In the genomic region with DNA sequence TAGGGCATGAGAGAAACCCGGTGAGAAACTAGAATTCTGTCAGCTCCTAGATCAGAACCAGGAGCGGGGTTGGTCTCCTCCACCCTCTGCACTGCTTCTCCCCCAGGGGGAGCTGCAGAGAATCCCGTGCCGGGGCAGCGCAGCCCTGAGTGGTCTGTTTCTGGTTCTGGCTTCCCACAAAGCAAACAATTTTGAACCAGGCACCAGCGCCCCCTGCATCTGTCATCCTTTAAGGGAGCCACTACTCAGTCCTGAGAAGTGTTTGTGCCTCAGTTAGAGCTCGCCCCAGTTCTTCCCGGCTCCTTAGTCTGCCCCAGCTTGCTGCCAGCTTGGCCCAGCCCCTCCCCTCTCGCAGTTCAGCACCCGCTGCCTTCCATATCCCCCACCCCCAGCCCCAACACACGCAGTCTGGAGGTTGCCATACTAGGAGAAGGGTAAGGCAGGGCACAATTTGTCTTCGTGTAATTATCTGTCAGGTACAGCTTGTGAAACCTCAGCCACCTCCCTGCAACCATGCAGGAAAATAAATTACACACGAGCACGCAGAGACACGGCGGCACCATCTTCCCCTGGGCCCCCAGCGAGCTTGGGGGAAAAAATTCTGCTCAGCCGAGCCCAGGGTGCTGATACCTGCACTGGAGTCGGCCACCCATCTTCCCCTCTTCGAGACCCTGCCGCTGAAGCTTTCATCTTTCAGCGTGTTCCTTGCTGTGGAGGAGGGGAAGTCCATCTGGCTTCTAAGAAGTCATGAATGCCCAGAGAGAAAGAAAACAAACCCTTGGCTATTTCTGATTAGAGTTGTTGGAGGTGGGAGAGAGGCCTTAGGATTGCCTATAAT, we compare ENCODE assay signal across 8 cellular contexts.
DNase-seq lines count a peak whose midpoint lies in the region.

No MANE protein-coding gene starts in this region.

- H3K9me3 ChIP-seq in Karpas-422 (ENCODE audit: low read length), result no peaks in the 10 kb centered on the region

- H3K4me3 ChIP-seq in Karpas-422 (ENCODE audit: low read length), result no peak overlapping the region

- H3K79me2 ChIP-seq in Karpas-422 (ENCODE audit: low read length), result no peaks in the 10 kb centered on the region

- H3K4me1 ChIP-seq in Karpas-422 (ENCODE audit: low read length), result peaks cover 28% of the 10 kb centered on the region

- H2AFZ ChIP-seq in Karpas-422 (ENCODE audit: low read length), result no peak overlapping the region

- DNase-seq in DMS 273 (lab: John Stamatoyannopoulos, UW; ENCODE audit: unreplicated experiment) (peak; percentile 93), Karpas-422 (peak; percentile 69), midbrain (lab: John Stamatoyannopoulos, UW) (peak; percentile 23), stromal cell of bone marrow (ENCODE audit: low read depth) (peak; percentile 24), occipital lobe (lab: John Stamatoyannopoulos, UW) (no peak), NCI-H187 (lab: John Stamatoyannopoulos, UW) (no peak)
- DNase-seq in activated CD4-positive, alpha-beta T cell treated with anti-CD3 and anti-CD28 coated beads for 1 hour, result peak; percentile 24
- DNase-seq in effector CD8-positive, alpha-beta T cell (lab: John Stamatoyannopoulos, UW), result peak; percentile 12

- H3K9me2 ChIP-seq in Karpas-422 (replicated peaks; ENCODE audit: insufficient read depth, low read length), result no peaks in the 10 kb centered on the region

- no peaks in the 10 kb centered on the region for H4K20me1 ChIP-seq in Karpas-422 (ENCODE audit: insufficient read depth, low read depth, low read length)

- H3K4me2 ChIP-seq in Karpas-422 (ENCODE audit: low read depth, low read length, poor library complexity, severe bottlenecking), result no peak overlapping the region

- H3K9ac ChIP-seq in Karpas-422 (ENCODE audit: low read length), result no peak overlapping the region

- no peaks in the 10 kb centered on the region for H3K27me3 ChIP-seq in Karpas-422 (ENCODE audit: low read length)

- H3K36me3 ChIP-seq in Karpas-422 (ENCODE audit: insufficient read depth, low read length), result no peaks in the 10 kb centered on the region

- H3K27ac ChIP-seq in Karpas-422 (ENCODE audit: low read length), result no peak overlapping the region

Comparison
In these comparisons a context has a peak if more than half of its experiments do, and no peak if none do; other contexts are left out.
1. DNase-seq: peak in DMS 273 (single experiment), Karpas-422 (single experiment), activated CD4-positive, alpha-beta T cell treated with anti-CD3 and anti-CD28 coated beads for 1 hour (single experiment), effector CD8-positive, alpha-beta T cell (single experiment), midbrain (single experiment) and stromal cell of bone marrow (single experiment); none in occipital lobe (single experiment) and NCI-H187 (0 of 2).